Comparison of ENCODE assay signal across 12 cellular contexts in genomic region chr1:244154882-244155531, GRCh38.
DNase-seq lines count a peak whose midpoint lies in the region; ATAC-seq and TF ChIP-seq lines count a peak whose summit lies in the region.
"Had no signal": no experiment of that assay in that cellular context is flagged by ENCODE, and none has a peak within 500 bp of the region (broad histone marks: within the 10 kb centered on the region; RNA-seq: fewer than 3 reads in every experiment).

No MANE protein-coding gene starts in this region.

- in situ Hi-C loops in SK-MEL-5 (cut with HindIII; ENCODE audit: low pct_unique_long_range_greater_than_20kb, low sequenced_read_pairs): no loop called here

- 26 to 47% (median 31%) methylated on average over 21 of the region's 21 CpGs for WGBS in psoas muscle, 3 donors

- H3K27ac ChIP-seq in psoas muscle (peak overlapping the region; percentile 89), vagina (no peak overlapping the region)
- H3K27ac ChIP-seq: neutrophil had no signal

- DNase-seq in ELF-1 (ENCODE audit: low read depth, low spot score) (peak; percentile 73), SK-MEL-5 (ENCODE audit: low read depth, low spot score) (peak; percentile 54), iPS-NIHi11 (ENCODE audit: low spot score) (peak; percentile 26), psoas muscle (peak; percentile 40 to 75), hepatic stellate cell (ENCODE audit: low spot score) (no peak), vagina (ENCODE audit: extremely low spot score in 2 of 2) (no peak), amniotic stem cell (lab: John Stamatoyannopoulos, UW) (no peak)
- DNase-seq: activated CD4-positive, alpha-beta memory T cell treated with anti-CD3 and anti-CD28 coated beads for 36 hours; CD8-positive, alpha-beta memory T cell; NCI-H446 treated with DMSO at 0.1 percent for 48 hours had no signal

- H3K9me3 ChIP-seq in psoas muscle (no peaks in the 10 kb centered on the region), vagina (no peaks in the 10 kb centered on the region)
- H3K9me3 ChIP-seq: neutrophil had no signal

- H3K36me3 ChIP-seq in psoas muscle (ENCODE audit: insufficient read depth in 1 of 2, low read depth in 1 of 2) (no peaks in the 10 kb centered on the region), vagina (no peaks in the 10 kb centered on the region)
- H3K36me3 ChIP-seq: neutrophil had no signal

- H3K4me1 ChIP-seq in psoas muscle (peaks cover 15% of the 10 kb centered on the region), vagina (no peaks in the 10 kb centered on the region)

- ATAC-seq in psoas muscle (peak; percentile 90 to 96 (median 92)), HG03571 (IDR thresholded peaks at IDR 0.05; ENCODE audit: unreplicated experiment) (no peak)

- H3K27me3 ChIP-seq in psoas muscle (ENCODE audit: insufficient read depth in 3 of 3, low read length in 2 of 3): no peaks in the 10 kb centered on the region
- H3K27me3 ChIP-seq in vagina: no peaks in the 10 kb centered on the region
- H3K27me3 ChIP-seq: neutrophil had no signal

- intact Hi-C loops in psoas muscle (cut with DNase I) (loop anchor here (5.0 to 10.0 kb wide), 2 partner anchors 77 to 100 kb away; partner anchors contain the start of gene ZBTB18 (in 1 of the 2)), vagina (cut with DNase I) (no loop called here)

- no peak for TF ChIP-seq POLR2A in vagina (IDR thresholded peaks at IDR 0.05)

- H3K4me3 ChIP-seq in psoas muscle (peak overlapping the region; percentile 44), vagina (no peak overlapping the region)

- TF ChIP-seq CTCF in psoas muscle (IDR thresholded peaks at IDR 0.05): no peak
- no peak for TF ChIP-seq CTCF in vagina (IDR thresholded peaks at IDR 0.05)

Comparison
In these comparisons a context has a peak if more than half of its experiments do, and no peak if none do; other contexts are left out.
1. DNase-seq: peak in ELF-1 (single experiment), SK-MEL-5 (single experiment), iPS-NIHi11 (single experiment) and psoas muscle (2 of 2); none in hepatic stellate cell (single experiment), vagina (0 of 2) and amniotic stem cell (single experiment).